ENCODE assay signal across 29 cellular contexts in genomic region chr5:32770444-32770843, GRCh38. TPM values are rescaled to one million over a fixed set of nuclear protein-coding genes. Genes with fewer than 3 reads are reported as not detected.
DNase-seq lines count a peak whose midpoint lies in the region; ATAC-seq, FAIRE-seq and TF ChIP-seq lines count a peak whose summit lies in the region.
"Had no signal": no experiment of that assay in that cellular context is flagged by ENCODE, and none has a peak within 500 bp of the region (broad histone marks: within the 10 kb centered on the region; RNA-seq: fewer than 3 reads in every experiment).

No MANE protein-coding gene starts in this region.

- H3K4me3 Mint-ChIP-seq in activated CD4-positive, alpha-beta memory T cell treated with anti-CD3 and anti-CD28 coated beads for 36 hours, result no peak overlapping the region
- H3K4me3 Mint-ChIP-seq in T-cell, result no peak overlapping the region
- H3K4me3 Mint-ChIP-seq: CD14-positive monocyte; CD4-positive, alpha-beta memory T cell; CD4-positive, CD25-positive, alpha-beta regulatory T cell; CD8-positive, alpha-beta memory T cell had no signal

- CTCF ChIA-PET in A549 (lab: Yijun Ruan, JAX), result interaction anchor here (1.1 to 2.2 kb wide), 5 partner anchors 21 to 82 kb away, joined by 3 to 5 read pairs (median 3); no protein-coding TSS in a partner anchor
- CTCF ChIA-PET in activated CD4-positive, alpha-beta memory T cell treated with anti-CD3 and anti-CD28 coated beads for 36 hours (lab: Charles Lee), result no interaction called here
- CTCF ChIA-PET in T-cell (lab: Charles Lee), result no interaction called here

- no peak overlapping the region for H3K4me2 ChIP-seq in A549
- H3K4me2 ChIP-seq: BLaER1 had no signal

- TF ChIP-seq CTCF in A549 (IDR thresholded peaks at IDR 0.05), result no peak
- TF ChIP-seq CTCF in body of pancreas (IDR thresholded peaks at IDR 0.05), result no peak

- H3K27me3 Mint-ChIP-seq in activated CD4-positive, alpha-beta memory T cell treated with anti-CD3 and anti-CD28 coated beads for 36 hours, result peaks cover under 1% of the 10 kb centered on the region
- H3K27me3 Mint-ChIP-seq in T-cell, result peaks cover 3 to 7% of the 10 kb centered on the region in 2 donors
- H3K27me3 Mint-ChIP-seq: CD4-positive, alpha-beta memory T cell; CD4-positive, CD25-positive, alpha-beta regulatory T cell had no signal

- H3K27ac ChIP-seq in A549 (peak overlapping the region; percentile 95 to 98; a peak in 5 of 6 replicates), body of pancreas (peak overlapping the region in 1 of 4 donors; percentile 4), subcutaneous abdominal adipose tissue (ENCODE audit: low read depth, low read length) (peak overlapping the region; percentile 49), aorta (ENCODE audit: low read depth in 1 of 2, low read length in 2 of 2) (no peak overlapping the region)
- H3K27ac ChIP-seq: 22Rv1, BLaER1 had no signal

- H3K9me3 Mint-ChIP-seq in activated CD4-positive, alpha-beta memory T cell treated with anti-CD3 and anti-CD28 coated beads for 36 hours, result no peaks in the 10 kb centered on the region
- H3K9me3 Mint-ChIP-seq in T-cell, result peaks cover 0 to 11% (median 0%) of the 10 kb centered on the region in 3 donors

- TF ChIP-seq RAD21 in A549 (conservative IDR thresholded peaks at IDR 0.05 in 1 of 2, IDR thresholded peaks at IDR 0.05 in 1 of 2), result no peak

- H3K4me1 Mint-ChIP-seq in activated CD4-positive, alpha-beta memory T cell treated with anti-CD3 and anti-CD28 coated beads for 36 hours (ENCODE audit: low read depth), result no peaks in the 10 kb centered on the region
- H3K4me1 Mint-ChIP-seq in T-cell, result peaks cover 0 to 5% (median 0%) of the 10 kb centered on the region in 3 donors
- H3K4me1 Mint-ChIP-seq: CD4-positive, alpha-beta memory T cell; CD4-positive, CD25-positive, alpha-beta regulatory T cell; CD8-positive, alpha-beta memory T cell had no signal

- peaks cover 61% of the 10 kb centered on the region for H3K4me1 ChIP-seq in A549
- peaks cover 4% of the 10 kb centered on the region for H3K4me1 ChIP-seq in body of pancreas
- peaks cover 0 to 39% (median 31%) of the 10 kb centered on the region in 5 donors for H3K4me1 ChIP-seq in subcutaneous abdominal adipose tissue (ENCODE audit: control insufficient read depth in 5 of 5, insufficient read depth in 5 of 5, low read length in 5 of 5)
- H3K4me1 ChIP-seq in aorta (ENCODE audit: control insufficient read depth in 1 of 2, insufficient read depth in 2 of 2, low read length in 2 of 2), result peaks cover 0 to 13% of the 10 kb centered on the region in 2 donors
- H3K4me1 ChIP-seq: BE2C, BLaER1 had no signal

- TF ChIP-seq EP300 in A549 (IDR thresholded peaks at IDR 0.05), result no peak

- no peaks in the 10 kb centered on the region for H3K36me3 ChIP-seq in body of pancreas (replicated peaks in 1 of 2; ENCODE audit: insufficient read depth in 1 of 2, low read depth in 2 of 2)
- H3K36me3 ChIP-seq in subcutaneous abdominal adipose tissue (ENCODE audit: control insufficient read depth in 5 of 5, insufficient read depth in 5 of 5, low read length in 5 of 5), result no peaks in the 10 kb centered on the region
- H3K36me3 ChIP-seq in aorta (ENCODE audit: control insufficient read depth in 1 of 2, insufficient read depth in 2 of 2, low read length in 1 of 2), result peaks cover 0 to 6% of the 10 kb centered on the region in 2 donors
- H3K36me3 ChIP-seq: BE2C, BLaER1 had no signal

- no peak overlapping the region for H3K27ac Mint-ChIP-seq in activated CD4-positive, alpha-beta memory T cell treated with anti-CD3 and anti-CD28 coated beads for 36 hours
- H3K27ac Mint-ChIP-seq in T-cell, result no peak overlapping the region
- H3K27ac Mint-ChIP-seq: CD14-positive monocyte; CD4-positive, alpha-beta memory T cell; CD4-positive, CD25-positive, alpha-beta regulatory T cell; CD8-positive, alpha-beta memory T cell had no signal

- peak overlapping the region in 1 of 5 donors; percentile 28 for H3K9ac ChIP-seq in subcutaneous abdominal adipose tissue (ENCODE audit: low read length in 5 of 5)
- H3K9ac ChIP-seq: BLaER1 had no signal

- no peak overlapping the region for H3K4me3 ChIP-seq in A549
- H3K4me3 ChIP-seq in body of pancreas, result no peak overlapping the region
- no peak overlapping the region for H3K4me3 ChIP-seq in subcutaneous abdominal adipose tissue (ENCODE audit: low read depth in 1 of 5, low read length in 5 of 5)
- no peak overlapping the region for H3K4me3 ChIP-seq in aorta (ENCODE audit: low read length in 2 of 2)
- H3K4me3 ChIP-seq: BLaER1, GM12878 had no signal

- WGBS in A549 (ENCODE audit: missing lambda C conversion rate), result 84% methylated on average over 5 of the region's 5 CpGs
- whole genome bisulfite sequencing in body of pancreas, 2 donors, result 43 to 47% methylated on average over 5 of the region's 5 CpGs
- WGBS in aorta, 2 donors, result 94 to 95% methylated on average over 5 of the region's 5 CpGs

- FAIRE-seq in A549 (lab: Jason Lieb, UNC), result no peak
- FAIRE-seq: GM12878, GM12892, GM18507 had no signal

- DNase-seq in A549 (ENCODE audit: low read depth in 1 of 2, low spot score in 1 of 2), result no peak
- peak in 2 of 4 donors; percentile 19 to 20 for DNase-seq in body of pancreas
- no peak for DNase-seq in left lobe of liver (ENCODE audit: low spot score)
- no peak for DNase-seq in activated CD4-positive, alpha-beta memory T cell treated with anti-CD3 and anti-CD28 coated beads for 36 hours
- DNase-seq in aorta, result no peak
- no peak for DNase-seq in HPDE6-E6E7 (ENCODE audit: extremely low spot score)
- DNase-seq in T-cell, result no peak
- DNase-seq: ACHN; BE2C; C1 segment of cervical spinal cord; CD4-positive, alpha-beta memory T cell; CD4-positive, CD25-positive, alpha-beta regulatory T cell; CD8-positive, alpha-beta memory T cell; COR-L47; DMS 273 treated with DMSO at 0.1 percent for 48 hours; DMS153; DMS53; DMS79; DND-41; EL; GDM1 had no signal

- ATAC-seq in A549 (no peak), body of pancreas (peak; percentile 50), left lobe of liver (peak; percentile 19), aorta (ENCODE audit: low FRiP score) (no peak), T-cell (replicated peaks in 1 of 4) (no peak)
- ATAC-seq: GM12878 had no signal

- TF ChIP-seq POLR2A in A549 (IDR thresholded peaks at IDR 0.05; ENCODE audit: low read length) (no peak), body of pancreas (IDR thresholded peaks at IDR 0.05) (no peak)

- H3K9me3 ChIP-seq in A549 (peaks cover 5% of the 10 kb centered on the region; the same call in 2 of the 3 replicates), body of pancreas (no peaks in the 10 kb centered on the region), subcutaneous abdominal adipose tissue (ENCODE audit: control insufficient read depth in 5 of 5, low read length in 5 of 5) (no peaks in the 10 kb centered on the region), aorta (ENCODE audit: control insufficient read depth, low read length) (no peaks in the 10 kb centered on the region)
- H3K9me3 ChIP-seq: BE2C, BLaER1 had no signal

- POLR2A ChIA-PET in A549 (lab: Yijun Ruan, JAX) (no interaction called here), T-cell (lab: Charles Lee) (no interaction called here)
- POLR2A ChIA-PET in activated CD4-positive, alpha-beta memory T cell treated with anti-CD3 and anti-CD28 coated beads for 36 hours (lab: Charles Lee), result no interaction called here

- intact Hi-C loops in body of pancreas (cut with DNase I) (no loop called here), aorta (cut with DNase I) (no loop called here)
- intact Hi-C loops in activated CD4-positive, alpha-beta memory T cell treated with anti-CD3 and anti-CD28 coated beads for 36 hours (cut with micrococcal nuclease), result no loop called here

- H3K27me3 ChIP-seq in body of pancreas (no peaks in the 10 kb centered on the region), subcutaneous abdominal adipose tissue (ENCODE audit: control insufficient read depth in 5 of 5, insufficient read depth in 4 of 5, low read length in 5 of 5) (no peaks in the 10 kb centered on the region), aorta (ENCODE audit: control insufficient read depth in 1 of 2, insufficient read depth in 2 of 2, low read length in 1 of 2) (no peaks in the 10 kb centered on the region)
- H3K27me3 ChIP-seq: BE2C, BLaER1 had no signal

- H3K36me3 Mint-ChIP-seq in activated CD4-positive, alpha-beta memory T cell treated with anti-CD3 and anti-CD28 coated beads for 36 hours, result no peaks in the 10 kb centered on the region
- H3K36me3 Mint-ChIP-seq in T-cell, result no peaks in the 10 kb centered on the region
- H3K36me3 Mint-ChIP-seq: CD14-positive monocyte; CD4-positive, alpha-beta memory T cell; CD4-positive, CD25-positive, alpha-beta regulatory T cell; CD8-positive, alpha-beta memory T cell had no signal

TF ChIP-seq in A549, 52 proteins besides CTCF, POLR2A, EP300 and RAD21:
- TF ChIP-seq BCL3 (IDR thresholded peaks at IDR 0.05), result no peak
- no peak for TF ChIP-seq CEBPB (IDR thresholded peaks at IDR 0.05)

RNA-seq across cellular contexts. Expression of gene NPR3, which starts 59.3 kb away (rescaled TPM):
- polyA plus RNA-seq in A549 (2011; rRNA removed) (18.6 and 18.9 TPM in 2 replicates), A549 (2017; fragmentation: RNase III; extraction: RNeasy Plus Mini Kit Qiagen cat#74134 plus additional on column Dnase treatment) (16.4 to 18.0 TPM (median 18.0 TPM) in 3 replicates), aorta (10 to 100 TPM in 1 of 2 donors, 1 to 10 TPM in 1; 7.9 to 11.0 TPM)
- 8.6 and 10.1 TPM in 2 replicates for polyA plus RNA-seq in A549 (2012; cell fraction: cytosol; rRNA removed)
- polyA plus RNA-seq in A549 (2012; cell fraction: nucleus; rRNA removed), result 9.6 and 11.6 TPM in 2 replicates
- polyA minus RNA-seq in A549 (2011; rRNA and poly(A)+ RNA removed), result 29.0 and 29.8 TPM in 2 replicates
- total RNA-seq in body of pancreas (1 to 10 TPM; 2.6 to 4.7 TPM), left lobe of liver (3.5 TPM), aorta (10 to 100 TPM; 15.2 to 29.7 TPM), T-cell (under 1 TPM; 0.28 to 0.83 (median 0.54) TPM)
- under 1 TPM in 1 of 2 experiments, not detected in 1; 0.15 TPM for total RNA-seq in activated CD4-positive, alpha-beta memory T cell treated with anti-CD3 and anti-CD28 coated beads for 36 hours
- total RNA-seq: CD8-positive, alpha-beta memory T cell; G401; GM12878 had no signal
- polyA plus RNA-seq: CD14-positive monocyte; CD4-positive, alpha-beta memory T cell; CD4-positive, CD25-positive, alpha-beta regulatory T cell; CD8-positive, alpha-beta memory T cell had no signal

Comparison
In these comparisons a context has a peak if more than half of its experiments do, and no peak if none do; other contexts are left out.
1. ATAC-seq: peak in body of pancreas (single experiment) and left lobe of liver (single experiment); none in A549 (0 of 2), aorta (single experiment) and T-cell (0 of 4).
2. H3K27ac ChIP-seq: peak in A549 (2 of 2) and subcutaneous abdominal adipose tissue (single experiment); none in aorta (0 of 2).